16 cellular contexts compared by ENCODE assay signal in genomic region chr10:86169506-86170254, GRCh38.
"Had no signal": no experiment of that assay in that cellular context is flagged by ENCODE, and none has a peak within 500 bp of the region (broad histone marks: within the 10 kb centered on the region; RNA-seq: fewer than 3 reads in every experiment).

No MANE protein-coding gene starts in this region.

- H3K9me3 Mint-ChIP-seq: activated CD4-positive, alpha-beta T cell treated with anti-CD3 and anti-CD28 coated beads, Interleukin-2, amount 10 ng/mL, durations not matched to agents 7 days and 5 days; activated naive CD4-positive, alpha-beta T cell treated with anti-CD3 and anti-CD28 coated beads for 36 hours had no signal

- H3K36me3 ChIP-seq: gastroesophageal sphincter, pancreas, upper lobe of left lung had no signal

- H3K27ac Mint-ChIP-seq: activated CD4-positive, alpha-beta T cell treated with anti-CD3 and anti-CD28 coated beads, Interleukin-2, amount 10 ng/mL, durations not matched to agents 7 days and 5 days; activated naive CD4-positive, alpha-beta T cell treated with anti-CD3 and anti-CD28 coated beads for 36 hours had no signal

- ATAC-seq: gastroesophageal sphincter, left cardiac atrium, pancreas had no signal

- DNase-seq: activated CD4-positive, alpha-beta T cell treated with anti-CD3 and anti-CD28 coated beads, Interleukin-2, amount 10 ng/mL, durations not matched to agents 7 days and 5 days; activated CD4-positive, CD25-positive, alpha-beta regulatory T cell; activated CD8-positive, alpha-beta memory T cell treated with anti-CD3 and anti-CD28 coated beads for 24 hours; activated naive CD4-positive, alpha-beta T cell treated with anti-CD3 and anti-CD28 coated beads for 36 hours; caudate nucleus; left cardiac atrium; midbrain; pancreas; stimulated activated CD4-positive, alpha-beta T cell treated with anti-CD3 and anti-CD28 coated beads, Interleukin-15, amount 100 ng/mL, for 24 hours; stimulated activated CD4-positive, alpha-beta T cell treated with anti-CD3 and anti-CD28 coated beads, Interleukin-4, amount 100 ng/mL, for 24 hours; stimulated activated naive CD4-positive, alpha-beta T cell treated with Interleukin-2 at 50 U/mL for 16 hours; substantia nigra; T-helper 2 cell had no signal

- H3K4me3 Mint-ChIP-seq: activated CD4-positive, alpha-beta T cell treated with anti-CD3 and anti-CD28 coated beads, Interleukin-2, amount 10 ng/mL, durations not matched to agents 7 days and 5 days; activated naive CD4-positive, alpha-beta T cell treated with anti-CD3 and anti-CD28 coated beads for 36 hours had no signal

- H3K27me3 ChIP-seq: gastroesophageal sphincter, pancreas, upper lobe of left lung had no signal

- H3K4me1 Mint-ChIP-seq: activated CD4-positive, alpha-beta T cell treated with anti-CD3 and anti-CD28 coated beads, Interleukin-2, amount 10 ng/mL, durations not matched to agents 7 days and 5 days had no signal

- H3K27ac ChIP-seq: gastroesophageal sphincter, pancreas, upper lobe of left lung had no signal

- H3K4me3 ChIP-seq: gastroesophageal sphincter, lung, pancreas, upper lobe of left lung had no signal

- H3K9me3 ChIP-seq: gastroesophageal sphincter, pancreas, upper lobe of left lung had no signal

- H3K4me1 ChIP-seq: gastroesophageal sphincter, pancreas, upper lobe of left lung had no signal
